In the genomic region with DNA sequence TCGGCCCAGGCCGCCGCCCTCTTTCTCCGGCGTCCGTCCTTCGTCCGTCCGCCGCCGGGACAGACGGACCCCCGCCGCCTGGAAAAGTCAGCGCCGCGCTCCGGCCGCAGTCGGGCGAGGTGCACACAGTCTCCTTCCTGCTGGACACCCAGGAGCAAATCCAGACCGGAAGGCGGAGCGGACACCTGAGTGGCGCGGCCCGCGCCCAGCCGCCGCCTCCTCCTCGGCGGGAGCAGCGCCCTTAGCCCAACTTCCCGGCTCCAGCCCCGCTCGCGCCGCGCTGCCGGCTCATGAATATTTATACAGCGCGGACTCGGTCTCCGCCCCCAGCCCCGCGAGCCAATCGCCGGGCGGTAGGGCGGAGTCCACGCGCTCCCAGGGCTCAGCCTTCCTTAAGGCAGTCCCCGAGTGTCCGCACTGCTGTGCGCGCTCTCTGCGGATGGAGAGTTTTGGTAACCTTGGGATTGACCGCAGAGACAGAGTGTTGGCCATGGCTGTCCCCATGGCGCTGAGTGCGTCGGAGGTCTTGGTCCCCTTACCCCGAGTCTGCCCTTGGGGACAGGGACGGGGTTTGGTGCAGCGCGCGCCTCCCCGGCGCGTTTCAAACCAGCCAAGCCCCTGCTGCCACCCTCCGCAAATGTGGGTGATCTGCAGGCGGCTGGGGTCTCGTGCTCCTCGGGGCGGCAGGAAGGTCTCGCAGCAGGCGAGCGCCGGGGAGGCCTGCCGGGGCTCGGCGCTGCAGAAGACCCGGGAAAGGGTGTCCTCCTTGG, we compare ENCODE assay signal across 8 cellular contexts. TPM values are rescaled to one million over a fixed set of nuclear protein-coding genes. Genes with fewer than 3 reads are reported as not detected.
DNase-seq lines count a peak whose midpoint lies in the region; ATAC-seq and TF ChIP-seq lines count a peak whose summit lies in the region.

A gene with protein sequence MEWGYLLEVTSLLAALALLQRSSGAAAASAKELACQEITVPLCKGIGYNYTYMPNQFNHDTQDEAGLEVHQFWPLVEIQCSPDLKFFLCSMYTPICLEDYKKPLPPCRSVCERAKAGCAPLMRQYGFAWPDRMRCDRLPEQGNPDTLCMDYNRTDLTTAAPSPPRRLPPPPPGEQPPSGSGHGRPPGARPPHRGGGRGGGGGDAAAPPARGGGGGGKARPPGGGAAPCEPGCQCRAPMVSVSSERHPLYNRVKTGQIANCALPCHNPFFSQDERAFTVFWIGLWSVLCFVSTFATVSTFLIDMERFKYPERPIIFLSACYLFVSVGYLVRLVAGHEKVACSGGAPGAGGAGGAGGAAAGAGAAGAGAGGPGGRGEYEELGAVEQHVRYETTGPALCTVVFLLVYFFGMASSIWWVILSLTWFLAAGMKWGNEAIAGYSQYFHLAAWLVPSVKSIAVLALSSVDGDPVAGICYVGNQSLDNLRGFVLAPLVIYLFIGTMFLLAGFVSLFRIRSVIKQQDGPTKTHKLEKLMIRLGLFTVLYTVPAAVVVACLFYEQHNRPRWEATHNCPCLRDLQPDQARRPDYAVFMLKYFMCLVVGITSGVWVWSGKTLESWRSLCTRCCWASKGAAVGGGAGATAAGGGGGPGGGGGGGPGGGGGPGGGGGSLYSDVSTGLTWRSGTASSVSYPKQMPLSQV (minus strand): TSS at position 274 of the 770 bp plus-strand sequence. CDS start 867 bp downstream, outside the sequence.

- peaks cover 52% of the 10 kb centered on the region for H3K27me3 Mint-ChIP-seq in activated CD8-positive, alpha-beta T cell treated with anti-CD3 and anti-CD28 coated beads for 36 hours

- H3K9me3 ChIP-seq in lung (ENCODE audit: control insufficient read depth in 2 of 2, insufficient read depth in 1 of 2, low read length in 1 of 2) = peaks cover 0 to 5% of the 10 kb centered on the region in 2 donors

- peak within 1 kb of the TSS; percentile 71 for H3K4me3 Mint-ChIP-seq in activated CD8-positive, alpha-beta T cell treated with anti-CD3 and anti-CD28 coated beads for 36 hours

- H3K27ac ChIP-seq in lung (ENCODE audit: low read depth in 1 of 2, low read length in 1 of 2) = peak within 1 kb of the TSS; percentile 89 to 95

- peaks cover 22% of the 10 kb centered on the region for H3K4me1 Mint-ChIP-seq in activated CD8-positive, alpha-beta T cell treated with anti-CD3 and anti-CD28 coated beads for 36 hours (ENCODE audit: low read depth)

- no peak within 1 kb of the TSS for H3K27ac Mint-ChIP-seq in activated CD8-positive, alpha-beta T cell treated with anti-CD3 and anti-CD28 coated beads for 36 hours

- H3K4me3 ChIP-seq in AG10803 (ENCODE audit: low read length) (peak within 1 kb of the TSS; percentile 78), lung (peak within 1 kb of the TSS; percentile 58)

- POLR2A ChIA-PET in activated CD8-positive, alpha-beta T cell treated with anti-CD3 and anti-CD28 coated beads for 36 hours (lab: Charles Lee) = no interaction called here

- ATAC-seq in GM19035 (IDR thresholded peaks at IDR 0.05; ENCODE audit: unreplicated experiment) (peak; percentile 89), HG03196 (IDR thresholded peaks at IDR 0.05; ENCODE audit: unreplicated experiment) (peak; percentile 95), lung (ENCODE audit: insufficient read depth, low FRiP score) (peak; percentile 90)
- ATAC-seq in activated CD8-positive, alpha-beta T cell treated with anti-CD3 and anti-CD28 coated beads for 36 hours = peak; percentile 91

- CTCF ChIA-PET in activated CD8-positive, alpha-beta T cell treated with anti-CD3 and anti-CD28 coated beads for 36 hours (lab: Charles Lee) = no interaction called here

- no peaks in the 10 kb centered on the region for H3K36me3 Mint-ChIP-seq in activated CD8-positive, alpha-beta T cell treated with anti-CD3 and anti-CD28 coated beads for 36 hours (ENCODE audit: low read depth)

- TF ChIP-seq CTCF in AG10803 (conservative IDR thresholded peaks at IDR 0.05; ENCODE audit: low read length) = no peak; the same call in 1 of the 2 replicates
- no peak for TF ChIP-seq CTCF in activated CD8-positive, alpha-beta T cell treated with anti-CD3 and anti-CD28 coated beads for 36 hours (IDR thresholded peaks at IDR 0.05)
- no peak for TF ChIP-seq CTCF in lung (IDR thresholded peaks at IDR 0.05; ENCODE audit: control extremely low read depth, extremely low read depth)

- no peaks in the 10 kb centered on the region for H3K36me3 ChIP-seq in lung (ENCODE audit: control insufficient read depth in 2 of 2, insufficient read depth in 2 of 2, low read length in 2 of 2)

- H3K9me3 Mint-ChIP-seq in activated CD8-positive, alpha-beta T cell treated with anti-CD3 and anti-CD28 coated beads for 36 hours = no peaks in the 10 kb centered on the region

- no peaks in the 10 kb centered on the region for H3K27me3 ChIP-seq in lung (ENCODE audit: control insufficient read depth, insufficient read depth)

- peaks cover 0 to 20% of the 10 kb centered on the region in 2 donors for H3K4me1 ChIP-seq in lung (ENCODE audit: control insufficient read depth in 2 of 2, insufficient read depth in 2 of 2, low read length in 2 of 2)

- DNase-seq in AG10803 (ENCODE audit: low read depth) = peak; percentile 91
- DNase-seq in NCI-H446 treated with DMSO at 0.1 percent for 48 hours (lab: John Stamatoyannopoulos, UW) = peak; percentile 79
- peak; percentile 78 for DNase-seq in activated CD8-positive, alpha-beta T cell treated with anti-CD3 and anti-CD28 coated beads for 36 hours
- peak; percentile 34 for DNase-seq in effector CD8-positive, alpha-beta T cell (lab: John Stamatoyannopoulos, UW)
- DNase-seq in lung (ENCODE audit: low spot score) = peak; percentile 90
- DNase-seq in stimulated activated CD4-positive, alpha-beta T cell treated with anti-CD3 and anti-CD28 coated beads, Interleukin-4, amount 100 ng/mL, for 48 hours (ENCODE audit: low read depth in 2 of 2) = peak; percentile 56 to 73

- intact Hi-C loops in activated CD8-positive, alpha-beta T cell treated with anti-CD3 and anti-CD28 coated beads for 36 hours (cut with micrococcal nuclease) = no loop called here

- WGBS in lung, 2 donors = 0 to 1% methylated on average over 63 to 82 of the region's 82 CpGs

RNA-seq across cellular contexts. Expression of the gene that starts here (rescaled TPM):
- under 1 TPM; 0.14 to 0.22 TPM for total RNA-seq in activated CD8-positive, alpha-beta T cell treated with anti-CD3 and anti-CD28 coated beads for 36 hours
- total RNA-seq in lung = 10 to 100 TPM in 1 of 2 donors, 1 to 10 TPM in 1; 7.4 to 20.8 TPM
- polyA plus RNA-seq in lung = 1 to 10 TPM; 6.5 to 7.7 TPM

Comparison
In these comparisons a context has a peak if more than half of its experiments do, and no peak if none do; other contexts are left out.
1. Peak in every context shown above with its lines: DNase-seq, ATAC-seq, H3K4me3 ChIP-seq and H3K27ac ChIP-seq.
2. RNA of the gene that starts here (total RNA-seq): 7.4 to 20.8 TPM in lung; 0.14 to 0.22 TPM in activated CD8-positive, alpha-beta T cell treated with anti-CD3 and anti-CD28 coated beads for 36 hours; every median in the first group is over 4 times any median in the second.
3. Peak in DNase-seq and ATAC-seq in activated CD8-positive, alpha-beta T cell treated with anti-CD3 and anti-CD28 coated beads for 36 hours; RNA of the gene not detected or under 1 TPM.
4. DNase-seq: peak in every context shown above with its lines; median percentile 91 in AG10803; 90 in lung; 79 in NCI-H446 treated with DMSO at 0.1 percent for 48 hours; 78 in activated CD8-positive, alpha-beta T cell treated with anti-CD3 and anti-CD28 coated beads for 36 hours; 64 in stimulated activated CD4-positive, alpha-beta T cell treated with anti-CD3 and anti-CD28 coated beads, Interleukin-4, amount 100 ng/mL, for 48 hours; 34 in effector CD8-positive, alpha-beta T cell.